ENCODE assay signal across 8 cellular contexts in genomic region chr7:149071641-149072437, GRCh38. TPM values are rescaled to one million over a fixed set of nuclear protein-coding genes. Genes with fewer than 3 reads are reported as not detected.
DNase-seq lines count a peak whose midpoint lies in the region; ATAC-seq and TF ChIP-seq lines count a peak whose summit lies in the region.

No MANE protein-coding gene starts in this region.

- peak; percentile 63 for DNase-seq in activated CD8-positive, alpha-beta T cell treated with anti-CD3 and anti-CD28 coated beads for 36 hours
- DNase-seq in foreskin keratinocyte (no peak), NCI-H1417 treated with DMSO at 0.1 percent for 48 hours (lab: John Stamatoyannopoulos, UW) (no peak), NCI-H2029 treated with DMSO at 0.1 percent for 48 hours (lab: John Stamatoyannopoulos, UW) (no peak)
- DNase-seq in stimulated activated CD4-positive, alpha-beta T cell treated with anti-CD3 and anti-CD28 coated beads, Interleukin-1b, Interleukin-23, amount 100 ng/mL, for 24 hours (ENCODE audit: low read depth in 4 of 4, low spot score in 1 of 4): peak in 3 of 4 experiments; percentile 12 to 28 (median 15)

- no peaks in the 10 kb centered on the region for H3K27me3 ChIP-seq in foreskin keratinocyte

- POLR2A ChIA-PET in activated CD8-positive, alpha-beta T cell treated with anti-CD3 and anti-CD28 coated beads for 36 hours (lab: Charles Lee): interaction anchor here (2.0 kb wide), 1 partner anchor 45 kb away, joined by 7 read pairs; no protein-coding TSS in a partner anchor

- no peak overlapping the region for H3K27ac ChIP-seq in foreskin keratinocyte

- TF ChIP-seq CTCF in activated CD8-positive, alpha-beta T cell treated with anti-CD3 and anti-CD28 coated beads for 36 hours (IDR thresholded peaks at IDR 0.05): no peak
- peak; percentile 58 for TF ChIP-seq CTCF in foreskin keratinocyte (conservative IDR thresholded peaks at IDR 0.05)

- peak overlapping the region; percentile 75 for H3K27ac Mint-ChIP-seq in activated CD8-positive, alpha-beta T cell treated with anti-CD3 and anti-CD28 coated beads for 36 hours

- peaks cover 2% of the 10 kb centered on the region for H3K4me1 Mint-ChIP-seq in activated CD8-positive, alpha-beta T cell treated with anti-CD3 and anti-CD28 coated beads for 36 hours (ENCODE audit: low read depth)

- H3K4me3 Mint-ChIP-seq in activated CD8-positive, alpha-beta T cell treated with anti-CD3 and anti-CD28 coated beads for 36 hours: peak overlapping the region; percentile 52

- H3K27me3 Mint-ChIP-seq in activated CD8-positive, alpha-beta T cell treated with anti-CD3 and anti-CD28 coated beads for 36 hours: no peaks in the 10 kb centered on the region

- ATAC-seq in GM21515 (IDR thresholded peaks at IDR 0.05; ENCODE audit: unreplicated experiment) (peak; percentile 68), foreskin keratinocyte (peak; percentile 38), GM19455 (IDR thresholded peaks at IDR 0.05; ENCODE audit: unreplicated experiment) (no peak), GM21367 (IDR thresholded peaks at IDR 0.05; ENCODE audit: unreplicated experiment) (no peak)
- ATAC-seq in activated CD8-positive, alpha-beta T cell treated with anti-CD3 and anti-CD28 coated beads for 36 hours: peak; percentile 88

- peaks cover 26% of the 10 kb centered on the region for H3K36me3 Mint-ChIP-seq in activated CD8-positive, alpha-beta T cell treated with anti-CD3 and anti-CD28 coated beads for 36 hours (ENCODE audit: low read depth)

- intact Hi-C loops in activated CD8-positive, alpha-beta T cell treated with anti-CD3 and anti-CD28 coated beads for 36 hours (cut with micrococcal nuclease): no loop called here

- CTCF ChIA-PET in activated CD8-positive, alpha-beta T cell treated with anti-CD3 and anti-CD28 coated beads for 36 hours (lab: Charles Lee): interaction anchor here (1.5 to 3.7 kb wide), 3 partner anchors 64 to 75 kb away, joined by 6 to 11 read pairs (median 10); partner anchors contain the start of gene ZNF398

- peaks cover 14% of the 10 kb centered on the region for H3K4me1 ChIP-seq in foreskin keratinocyte

- H3K9me3 Mint-ChIP-seq in activated CD8-positive, alpha-beta T cell treated with anti-CD3 and anti-CD28 coated beads for 36 hours: no peaks in the 10 kb centered on the region

RNA-seq across cellular contexts. Expression of gene ZNF786, which starts 18.7 kb away (rescaled TPM):
- 1 to 10 TPM; 4.0 to 4.3 TPM for total RNA-seq in activated CD8-positive, alpha-beta T cell treated with anti-CD3 and anti-CD28 coated beads for 36 hours
- 5.5 and 5.6 TPM in 2 replicates for total RNA-seq in foreskin keratinocyte
- polyA plus RNA-seq in foreskin keratinocyte: 2.8 TPM in 2 replicates

RNA-seq across cellular contexts. Expression of gene PDIA4, which starts 43.5 kb away (rescaled TPM):
- 10 to 100 TPM; 72.6 to 75.7 TPM for total RNA-seq in activated CD8-positive, alpha-beta T cell treated with anti-CD3 and anti-CD28 coated beads for 36 hours
- total RNA-seq in foreskin keratinocyte: 261 and 283 TPM in 2 replicates
- polyA plus RNA-seq in foreskin keratinocyte: 179 and 181 TPM in 2 replicates

RNA-seq across cellular contexts. Expression of gene ZNF425, which starts 54.3 kb away (rescaled TPM):
- total RNA-seq in activated CD8-positive, alpha-beta T cell treated with anti-CD3 and anti-CD28 coated beads for 36 hours: under 1 TPM; 0.22 to 0.29 TPM
- total RNA-seq in foreskin keratinocyte: 1.7 and 3.0 TPM in 2 replicates
- 0.95 and 1.1 TPM in 2 replicates for polyA plus RNA-seq in foreskin keratinocyte

Comparison
In these comparisons a context has a peak if more than half of its experiments do, and no peak if none do; other contexts are left out.
1. ATAC-seq: peak in GM21515 (single experiment), activated CD8-positive, alpha-beta T cell treated with anti-CD3 and anti-CD28 coated beads for 36 hours (single experiment) and foreskin keratinocyte (single experiment); none in GM19455 (single experiment) and GM21367 (single experiment).
2. DNase-seq: peak in activated CD8-positive, alpha-beta T cell treated with anti-CD3 and anti-CD28 coated beads for 36 hours (single experiment) and stimulated activated CD4-positive, alpha-beta T cell treated with anti-CD3 and anti-CD28 coated beads, Interleukin-1b, Interleukin-23, amount 100 ng/mL, for 24 hours (3 of 4); none in foreskin keratinocyte (0 of 2), NCI-H1417 treated with DMSO at 0.1 percent for 48 hours (single experiment) and NCI-H2029 treated with DMSO at 0.1 percent for 48 hours (single experiment).